21 cellular contexts compared by ENCODE assay signal in genomic region chr6:34951741-34952140, GRCh38.
DNase-seq lines count a peak whose midpoint lies in the region; ATAC-seq and TF ChIP-seq lines count a peak whose summit lies in the region.
"Had no signal": no experiment of that assay in that cellular context is flagged by ENCODE, and none has a peak within 500 bp of the region (broad histone marks: within the 10 kb centered on the region; RNA-seq: fewer than 3 reads in every experiment).

No MANE protein-coding gene starts in this region.

- no peak overlapping the region for H3K4me2 ChIP-seq in GM23338
- no peak overlapping the region for H3K4me2 ChIP-seq in hepatocyte
- H3K4me2 ChIP-seq: A549 had no signal

- in situ Hi-C loops in gastrocnemius medialis (cut with MboI; ENCODE audit: low sequenced_read_pairs in 4 of 4) = no loop called here

- peaks cover 4% of the 10 kb centered on the region; the same call in 1 of the 2 replicates for H4K20me1 ChIP-seq in GM23338 (replicated peaks; ENCODE audit: insufficient read depth)
- H4K20me1 ChIP-seq in hepatocyte (ENCODE audit: insufficient read depth, poor library complexity, severe bottlenecking) = no peaks in the 10 kb centered on the region

- H3K4me3 ChIP-seq in GM23338 (no peak overlapping the region), hepatocyte (no peak overlapping the region), gastrocnemius medialis (no peak overlapping the region), uterus (no peak overlapping the region)
- H3K4me3 ChIP-seq: A549, SK-N-MC had no signal

- H3K27ac ChIP-seq in GM23338 (ENCODE audit: low read depth) = no peak overlapping the region
- H3K27ac ChIP-seq in hepatocyte = peak overlapping the region; percentile 92
- H3K27ac ChIP-seq in gastrocnemius medialis = no peak overlapping the region
- no peak overlapping the region for H3K27ac ChIP-seq in uterus
- H3K27ac ChIP-seq: SK-N-MC had no signal

- H3K9me2 ChIP-seq in GM23338 (ENCODE audit: insufficient read depth) (no peaks in the 10 kb centered on the region), hepatocyte (replicated peaks; ENCODE audit: insufficient read depth) (no peaks in the 10 kb centered on the region)

- no peak for TF ChIP-seq CTCF in GM23338 (conservative IDR thresholded peaks at IDR 0.05; ENCODE audit: low read depth in 2 of 2)
- TF ChIP-seq CTCF in hepatocyte (IDR thresholded peaks at IDR 0.05; ENCODE audit: poor library complexity) = no peak
- no peak for TF ChIP-seq CTCF in neural crest cell (conservative IDR thresholded peaks at IDR 0.05)
- no peak for TF ChIP-seq CTCF in gastrocnemius medialis (IDR thresholded peaks at IDR 0.05 in 4 of 5, conservative IDR thresholded peaks at IDR 0.05 in 1 of 5)
- TF ChIP-seq CTCF in uterus (IDR thresholded peaks at IDR 0.05) = no peak

- H3K9me3 Mint-ChIP-seq in GM23338 (no peaks in the 10 kb centered on the region), neural crest cell (no peaks in the 10 kb centered on the region)
- H3K9me3 Mint-ChIP-seq: CD4-positive, CD25-positive, alpha-beta regulatory T cell had no signal

- H3K4me3 Mint-ChIP-seq in GM23338 (no peak overlapping the region), neural crest cell (no peak overlapping the region)
- H3K4me3 Mint-ChIP-seq: CD4-positive, CD25-positive, alpha-beta regulatory T cell had no signal

- no peaks in the 10 kb centered on the region for H3K36me3 Mint-ChIP-seq in GM23338 (ENCODE audit: low read depth)
- no peaks in the 10 kb centered on the region for H3K36me3 Mint-ChIP-seq in neural crest cell (ENCODE audit: low read depth)

- H3K9me3 ChIP-seq in hepatocyte (ENCODE audit: low read depth) (no peaks in the 10 kb centered on the region), gastrocnemius medialis (no peaks in the 10 kb centered on the region), uterus (no peaks in the 10 kb centered on the region)
- H3K9me3 ChIP-seq: A549 had no signal

- H3K36me3 ChIP-seq in GM23338 (ENCODE audit: insufficient read depth) (no peaks in the 10 kb centered on the region), hepatocyte (replicated peaks; ENCODE audit: insufficient read depth, low read depth) (no peaks in the 10 kb centered on the region), gastrocnemius medialis (no peaks in the 10 kb centered on the region), uterus (no peaks in the 10 kb centered on the region)

- 0 out of 2 replicates have a peak overlapping the region, but pooled peaks have one; percentile 11 for H3K27ac Mint-ChIP-seq in GM23338
- peak overlapping the region; percentile 45 for H3K27ac Mint-ChIP-seq in neural crest cell (ENCODE audit: unreplicated experiment)
- H3K27ac Mint-ChIP-seq: CD4-positive, CD25-positive, alpha-beta regulatory T cell had no signal

- 86% methylated on average over 4 of the region's 4 CpGs for WGBS in hepatocyte (ENCODE audit: low lambda C conversion rate, missing lambda C conversion rate)

- H3K4me1 Mint-ChIP-seq in GM23338 (peaks cover 33% of the 10 kb centered on the region), neural crest cell (peaks cover 40% of the 10 kb centered on the region)

- peaks cover 17% of the 10 kb centered on the region; the same call in 1 of the 2 replicates for H3K4me1 ChIP-seq in GM23338 (ENCODE audit: insufficient read depth)
- peaks cover 27% of the 10 kb centered on the region for H3K4me1 ChIP-seq in hepatocyte (ENCODE audit: insufficient read depth)
- peaks cover 21 to 32% of the 10 kb centered on the region in 2 donors for H3K4me1 ChIP-seq in gastrocnemius medialis
- H3K4me1 ChIP-seq in uterus = no peaks in the 10 kb centered on the region

- H3K27me3 ChIP-seq in GM23338 (ENCODE audit: insufficient read depth) (no peaks in the 10 kb centered on the region), hepatocyte (no peaks in the 10 kb centered on the region), gastrocnemius medialis (no peaks in the 10 kb centered on the region), uterus (no peaks in the 10 kb centered on the region)

- no peak; the same call in 2 of the 3 replicates for ATAC-seq in GM23338
- no peak for ATAC-seq in gastrocnemius medialis
- no peak for ATAC-seq in HG02970 (IDR thresholded peaks at IDR 0.05; ENCODE audit: low FRiP score, unreplicated experiment)
- ATAC-seq: A549, PC-3 had no signal

- H2AFZ ChIP-seq in GM23338 = no peak overlapping the region
- H2AFZ ChIP-seq in hepatocyte = no peak overlapping the region

- DNase-seq in GM23338 (ENCODE audit: low spot score) = peak; percentile 29
- DNase-seq in NCI-H69 (lab: John Stamatoyannopoulos, UW) = peak; percentile 59
- DNase-seq in hepatocyte (ENCODE audit: low spot score) = no peak
- DNase-seq in neural crest cell (ENCODE audit: low read depth, low spot score) = no peak
- DNase-seq in gastrocnemius medialis = no peak
- DNase-seq in uterus = no peak
- no peak for DNase-seq in DMS 273 treated with DMSO at 0.1 percent for 48 hours (lab: John Stamatoyannopoulos, UW)
- DNase-seq: CD4-positive, CD25-positive, alpha-beta regulatory T cell; DMS79; Kasumi-1; NCI-H1694 treated with DMSO at 0.1 percent for 48 hours; NCI-H2107; NCI-H2227 treated with DMSO at 0.1 percent for 48 hours; NCI-H510A treated with DMSO at 0.1 percent for 48 hours; NCI-H774; PC-3; RPMI8226; SHP77 had no signal

- H3K79me2 ChIP-seq in GM23338 (replicated peaks; ENCODE audit: insufficient read depth) = peaks cover 24% of the 10 kb centered on the region; the same call in 1 of the 2 replicates
- peaks cover 46% of the 10 kb centered on the region for H3K79me2 ChIP-seq in hepatocyte

- intact Hi-C loops in gastrocnemius medialis (cut with DNase I; ENCODE audit: low total_unique reads) = no loop called here
- intact Hi-C loops in uterus (cut with DNase I; ENCODE audit: low total_unique reads) = no loop called here

- TF ChIP-seq POLR2A in gastrocnemius medialis (IDR thresholded peaks at IDR 0.05) = no peak
- TF ChIP-seq POLR2A in uterus (IDR thresholded peaks at IDR 0.05) = no peak

- no peaks in the 10 kb centered on the region for H3F3A ChIP-seq in GM23338 (replicated peaks; ENCODE audit: low read depth)

- peaks cover 5% of the 10 kb centered on the region for H3K27me3 Mint-ChIP-seq in GM23338 (ENCODE audit: insufficient read depth, low read depth, poor library complexity)
- H3K27me3 Mint-ChIP-seq in neural crest cell (ENCODE audit: low read depth) = no peaks in the 10 kb centered on the region
- H3K27me3 Mint-ChIP-seq: CD4-positive, CD25-positive, alpha-beta regulatory T cell had no signal

TF ChIP-seq in GM23338, 12 proteins besides CTCF, POLR2A, EP300 and RAD21 (continues in another document):
- TF ChIP-seq ZNF331 (CRISPR knock-in tag; IDR thresholded peaks at IDR 0.05; ENCODE audit: low read depth) = no peak
- no peak for TF ChIP-seq STAT1 (IDR thresholded peaks at IDR 0.05; ENCODE audit: unreplicated experiment)
- TF ChIP-seq NANOG (IDR thresholded peaks at IDR 0.05; ENCODE audit: borderline replicate concordance) = no peak

Comparison
In these comparisons a context has a peak if more than half of its experiments do, and no peak if none do; other contexts are left out.
1. DNase-seq: peak in GM23338 (single experiment) and NCI-H69 (single experiment); none in hepatocyte (single experiment), neural crest cell (single experiment), gastrocnemius medialis (0 of 2), uterus (0 of 2) and DMS 273 treated with DMSO at 0.1 percent for 48 hours (single experiment).